Comparison of ENCODE assay signal across 18 cellular contexts in the genomic region with DNA sequence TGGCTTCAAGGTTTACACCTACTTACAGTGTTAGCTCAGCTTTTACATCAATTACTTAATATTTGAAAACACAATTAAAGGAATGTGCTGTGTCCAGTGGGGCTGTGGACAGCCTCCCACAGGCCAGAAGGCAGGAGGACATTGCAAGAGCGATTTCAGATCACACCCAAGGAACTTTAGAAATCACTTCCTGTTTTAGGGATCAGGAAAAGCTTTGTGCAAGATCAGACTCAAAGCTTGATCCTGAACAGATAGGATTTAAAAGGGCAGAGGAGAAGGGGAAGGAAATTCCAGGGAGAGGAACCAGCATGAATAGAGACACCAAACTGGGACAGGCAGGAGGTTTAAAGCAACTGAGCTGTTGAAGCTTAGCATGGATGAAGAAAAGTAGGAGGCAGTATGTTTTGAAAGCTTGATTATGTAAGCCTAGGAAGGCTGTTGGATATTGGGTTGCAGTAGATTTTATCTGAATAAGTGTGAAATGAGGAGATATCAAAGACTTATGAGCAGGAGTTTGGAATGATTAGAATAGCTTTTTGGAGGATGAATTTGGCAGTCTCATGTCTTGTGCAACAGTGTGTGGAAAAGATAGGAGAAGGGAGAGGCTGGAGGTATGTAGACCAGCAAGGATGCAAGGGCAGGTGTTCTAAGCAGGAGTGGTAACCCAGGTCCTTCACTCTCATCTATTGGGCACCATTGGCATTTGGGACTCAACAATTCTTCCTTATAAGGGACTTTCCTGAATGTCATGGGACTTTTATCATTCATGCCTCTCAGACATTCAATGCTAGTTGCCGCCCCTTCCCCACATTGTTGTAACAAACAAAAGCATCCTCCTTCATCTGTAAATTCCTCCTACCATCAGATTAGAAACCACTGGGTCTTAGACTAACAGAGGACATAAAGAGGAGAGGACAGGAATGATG.
DNase-seq lines count a peak whose midpoint lies in the region; ATAC-seq and TF ChIP-seq lines count a peak whose summit lies in the region.
"Had no signal": no experiment of that assay in that cellular context is flagged by ENCODE, and none has a peak within 500 bp of the region (broad histone marks: within the 10 kb centered on the region; RNA-seq: fewer than 3 reads in every experiment).

No MANE protein-coding gene starts in this region.

- no peaks in the 10 kb centered on the region for H3F3A ChIP-seq in smooth muscle cell (ENCODE audit: low read depth)

- H3K27ac Mint-ChIP-seq in endothelial cell (ENCODE audit: unreplicated experiment): peak overlapping the region; percentile 86
- H3K27ac Mint-ChIP-seq: activated CD4-positive, alpha-beta T cell treated with anti-CD3 and anti-CD28 coated beads, Interleukin-2, amount 10 ng/mL, durations not matched to agents 24 days and 14 days; CD8-positive, alpha-beta T cell had no signal

- H4K20me1 ChIP-seq in smooth muscle cell (ENCODE audit: low read depth): peaks cover 71% of the 10 kb centered on the region

- H3K27me3 ChIP-seq in iPS DF 6.9 (ENCODE audit: control insufficient read depth, insufficient read depth, low read length) (no peaks in the 10 kb centered on the region), smooth muscle cell (ENCODE audit: low read depth) (no peaks in the 10 kb centered on the region)
- H3K27me3 ChIP-seq: hepatocyte, neutrophil had no signal

- H3K36me3 Mint-ChIP-seq in endothelial cell (ENCODE audit: low read depth, unreplicated experiment): no peaks in the 10 kb centered on the region
- H3K36me3 Mint-ChIP-seq: CD8-positive, alpha-beta T cell had no signal

- peaks cover 17% of the 10 kb centered on the region for H3K4me1 Mint-ChIP-seq in endothelial cell (ENCODE audit: unreplicated experiment)
- H3K4me1 Mint-ChIP-seq: activated CD4-positive, alpha-beta T cell treated with anti-CD3 and anti-CD28 coated beads, Interleukin-2, amount 10 ng/mL, durations not matched to agents 24 days and 14 days had no signal

- H3K79me2 ChIP-seq in smooth muscle cell (ENCODE audit: low read depth): no peaks in the 10 kb centered on the region
- H3K79me2 ChIP-seq: hepatocyte had no signal

- TF ChIP-seq CTCF in endothelial cell (IDR thresholded peaks at IDR 0.05; ENCODE audit: unreplicated experiment) (no peak), smooth muscle cell (IDR thresholded peaks at IDR 0.05; ENCODE audit: borderline replicate concordance, insufficient read depth, poor library complexity, severe bottlenecking) (no peak)

- H3K9ac ChIP-seq in smooth muscle cell (ENCODE audit: low read depth): no peak overlapping the region

- H3K4me1 ChIP-seq in iPS DF 6.9 (ENCODE audit: control insufficient read depth, insufficient read depth, low read length): peaks cover 1% of the 10 kb centered on the region; the same call in 1 of the 2 replicates
- peaks cover 14% of the 10 kb centered on the region for H3K4me1 ChIP-seq in smooth muscle cell (ENCODE audit: low read depth)

- H3K9me3 ChIP-seq in iPS DF 6.9 (ENCODE audit: control insufficient read depth, insufficient read depth, low read length) (no peaks in the 10 kb centered on the region), smooth muscle cell (replicated peaks; ENCODE audit: low read depth) (no peaks in the 10 kb centered on the region)
- H3K9me3 ChIP-seq: neutrophil had no signal

- ATAC-seq in HG03097 (IDR thresholded peaks at IDR 0.05; ENCODE audit: low FRiP score, unreplicated experiment): no peak
- ATAC-seq: CD8-positive, alpha-beta T cell had no signal

- H3K27me3 Mint-ChIP-seq in endothelial cell (ENCODE audit: unreplicated experiment): peaks cover 4% of the 10 kb centered on the region
- H3K27me3 Mint-ChIP-seq: activated CD4-positive, alpha-beta T cell treated with anti-CD3 and anti-CD28 coated beads, Interleukin-2, amount 10 ng/mL, durations not matched to agents 24 days and 14 days had no signal

- H3K27ac ChIP-seq in iPS DF 6.9 (ENCODE audit: low read length) (no peak overlapping the region), smooth muscle cell (ENCODE audit: low read depth) (peak overlapping the region; percentile 15)
- H3K27ac ChIP-seq: hepatocyte, neutrophil had no signal

- H3K4me3 Mint-ChIP-seq in endothelial cell (ENCODE audit: unreplicated experiment): peak overlapping the region; percentile 14
- H3K4me3 Mint-ChIP-seq: activated CD4-positive, alpha-beta T cell treated with anti-CD3 and anti-CD28 coated beads, Interleukin-2, amount 10 ng/mL, durations not matched to agents 24 days and 14 days; CD8-positive, alpha-beta T cell had no signal

- H3K4me2 ChIP-seq in smooth muscle cell: no peak overlapping the region
- H3K4me2 ChIP-seq: hepatocyte had no signal

- no peaks in the 10 kb centered on the region for H3K36me3 ChIP-seq in iPS DF 6.9 (ENCODE audit: control insufficient read depth, insufficient read depth, low read length)
- peaks cover 4% of the 10 kb centered on the region for H3K36me3 ChIP-seq in smooth muscle cell (ENCODE audit: low read depth)
- H3K36me3 ChIP-seq: neutrophil had no signal

- no CpG with 5 or more reads among the region's 2 CpGs for WGBS in iPS DF 6.9 (ENCODE audit: insufficient coverage, insufficient read length)
- 79% methylated on average over 2 of the region's 2 CpGs for WGBS in smooth muscle cell (ENCODE audit: low lambda C conversion rate)

- H2AFZ ChIP-seq in smooth muscle cell (ENCODE audit: low read depth): no peak overlapping the region
- H2AFZ ChIP-seq: hepatocyte had no signal

- H3K4me3 ChIP-seq in iPS DF 6.9 (ENCODE audit: low read length): no peak overlapping the region
- no peak overlapping the region for H3K4me3 ChIP-seq in smooth muscle cell
- H3K4me3 ChIP-seq: hepatocyte had no signal

- peak; percentile 42 for DNase-seq in NCI-H226
- DNase-seq in endothelial cell (ENCODE audit: low spot score): no peak
- DNase-seq in iPS DF 6.9 (ENCODE audit: low read depth, low spot score): peak; percentile 7
- no peak for DNase-seq in smooth muscle cell (lab: John Stamatoyannopoulos, UW; ENCODE audit: unreplicated experiment)
- DNase-seq in COLO829 (ENCODE audit: low spot score): no peak
- no peak for DNase-seq in NCI-H82 treated with DMSO at 0.1 percent for 48 hours (lab: John Stamatoyannopoulos, UW; ENCODE audit: unreplicated experiment)
- DNase-seq: activated CD4-positive, alpha-beta T cell treated with anti-CD3 and anti-CD28 coated beads, Interleukin-2, amount 10 ng/mL, durations not matched to agents 24 days and 14 days; activated effector memory CD4-positive, alpha-beta T cell treated with anti-CD3 and anti-CD28 coated beads, Interleukin-2, amount 50 U/mL, for 16 hours; amniotic stem cell; CD8-positive, alpha-beta T cell; central memory CD4-positive, alpha-beta T cell; effector memory CD4-positive, alpha-beta T cell; NCI-H1092 treated with DMSO at 0.1 percent for 48 hours; NCI-H526; stimulated activated naive CD4-positive, alpha-beta T cell had no signal

- H3K9me3 Mint-ChIP-seq in endothelial cell (ENCODE audit: unreplicated experiment): no peaks in the 10 kb centered on the region
- H3K9me3 Mint-ChIP-seq: activated CD4-positive, alpha-beta T cell treated with anti-CD3 and anti-CD28 coated beads, Interleukin-2, amount 10 ng/mL, durations not matched to agents 24 days and 14 days; CD8-positive, alpha-beta T cell had no signal

Comparison
In these comparisons a context has a peak if more than half of its experiments do, and no peak if none do; other contexts are left out.
1. DNase-seq: peak in NCI-H226 (single experiment) and iPS DF 6.9 (single experiment); none in endothelial cell (single experiment), smooth muscle cell (single experiment), COLO829 (single experiment) and NCI-H82 treated with DMSO at 0.1 percent for 48 hours (single experiment).